1 cellular context compared by ENCODE assay signal in the genomic region with DNA sequence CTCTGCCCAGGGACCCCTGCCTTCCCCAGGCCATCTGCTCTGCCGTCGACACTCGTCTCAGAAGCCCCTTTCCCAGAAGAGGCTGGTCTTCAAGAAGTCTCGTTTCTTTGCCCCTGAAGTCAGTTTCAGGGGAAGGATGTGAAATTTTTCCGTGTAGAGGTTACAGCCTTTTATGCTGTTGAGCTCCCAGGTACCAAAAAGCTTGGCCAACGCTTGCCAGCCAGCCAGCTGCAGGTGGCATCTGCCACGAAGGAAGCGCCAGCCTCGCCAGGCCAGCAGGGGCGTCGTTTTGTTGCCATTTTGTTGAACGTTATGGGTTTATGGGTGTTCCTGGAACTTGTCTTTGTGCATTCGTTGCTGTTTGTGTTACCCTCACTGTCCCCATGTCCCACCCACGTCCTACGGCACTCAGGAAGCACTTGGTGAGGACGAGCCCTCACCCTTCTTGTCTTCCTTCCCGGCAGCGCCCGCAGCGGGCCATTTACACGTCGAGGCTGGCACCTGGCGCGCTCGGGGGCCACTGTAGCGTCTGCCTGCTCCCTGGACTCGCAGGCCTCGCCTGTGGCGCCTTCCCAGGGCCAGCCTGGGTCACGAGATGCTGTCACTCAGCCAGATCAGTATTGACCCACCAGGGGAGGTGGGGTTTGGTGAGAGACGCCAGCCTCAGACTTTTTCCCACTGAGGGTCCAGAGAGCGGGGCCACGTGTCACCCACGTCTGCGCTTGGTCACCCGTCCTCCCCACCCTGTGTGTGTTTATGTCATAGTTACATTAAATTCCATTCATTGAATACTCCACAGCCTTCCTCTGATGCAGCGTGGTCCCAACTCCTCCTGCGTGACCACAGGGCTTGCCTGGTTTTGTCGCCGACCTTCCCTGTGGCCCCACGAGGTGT.
TF ChIP-seq lines count a peak whose summit lies in the region.

No MANE protein-coding gene starts in this region.

TF ChIP-seq in K562, 482 proteins besides CTCF, POLR2A, EP300 and RAD21:
- TF ChIP-seq GATA2 (CRISPR knock-in tag; IDR thresholded peaks at IDR 0.05): no peak
- no peak for TF ChIP-seq ZNF384 (IDR thresholded peaks at IDR 0.05; ENCODE audit: low read depth, low read length)
- no peak for TF ChIP-seq TCF7L2 (IDR thresholded peaks at IDR 0.05; ENCODE audit: low read depth, low read length)
- TF ChIP-seq, protein P1, sequence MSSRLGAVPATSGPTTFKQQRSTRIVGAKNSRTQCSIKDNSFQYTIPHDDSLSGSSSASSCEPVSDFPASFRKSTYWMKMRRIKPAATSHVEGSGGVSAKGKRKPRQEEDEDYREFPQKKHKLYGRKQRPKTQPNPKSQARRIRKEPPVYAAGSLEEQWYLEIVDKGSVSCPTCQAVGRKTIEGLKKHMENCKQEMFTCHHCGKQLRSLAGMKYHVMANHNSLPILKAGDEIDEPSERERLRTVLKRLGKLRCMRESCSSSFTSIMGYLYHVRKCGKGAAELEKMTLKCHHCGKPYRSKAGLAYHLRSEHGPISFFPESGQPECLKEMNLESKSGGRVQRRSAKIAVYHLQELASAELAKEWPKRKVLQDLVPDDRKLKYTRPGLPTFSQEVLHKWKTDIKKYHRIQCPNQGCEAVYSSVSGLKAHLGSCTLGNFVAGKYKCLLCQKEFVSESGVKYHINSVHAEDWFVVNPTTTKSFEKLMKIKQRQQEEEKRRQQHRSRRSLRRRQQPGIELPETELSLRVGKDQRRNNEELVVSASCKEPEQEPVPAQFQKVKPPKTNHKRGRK (tag; IDR thresholded peaks at IDR 0.05): no peak
- TF ChIP-seq TSC22D4 (tag; IDR thresholded peaks at IDR 0.05): no peak
- no peak for TF ChIP-seq SMARCA4 (IDR thresholded peaks at IDR 0.05)
- no peak for TF ChIP-seq TBP (optimal IDR thresholded peaks at IDR 0.05; ENCODE audit: low read depth, low read length)
- TF ChIP-seq ZNF133 (CRISPR knock-in tag; IDR thresholded peaks at IDR 0.05): no peak
- no peak for TF ChIP-seq NR2C2 (CRISPR knock-in tag; IDR thresholded peaks at IDR 0.05)
- TF ChIP-seq NR2C2 (tag; IDR thresholded peaks at IDR 0.05): no peak
- no peak for TF ChIP-seq ZFP30 (CRISPR knock-in tag; IDR thresholded peaks at IDR 0.05; ENCODE audit: borderline replicate concordance)
- TF ChIP-seq ZNF23 (CRISPR knock-in tag; IDR thresholded peaks at IDR 0.05): no peak
- TF ChIP-seq ZC3H8 (IDR thresholded peaks at IDR 0.05): no peak
- no peak for TF ChIP-seq TFAP4 (CRISPR knock-in tag; IDR thresholded peaks at IDR 0.05; ENCODE audit: borderline replicate concordance)
- no peak for TF ChIP-seq ZC3H11A (IDR thresholded peaks at IDR 0.05; ENCODE audit: low read depth, low read length)
- TF ChIP-seq, protein P2, sequence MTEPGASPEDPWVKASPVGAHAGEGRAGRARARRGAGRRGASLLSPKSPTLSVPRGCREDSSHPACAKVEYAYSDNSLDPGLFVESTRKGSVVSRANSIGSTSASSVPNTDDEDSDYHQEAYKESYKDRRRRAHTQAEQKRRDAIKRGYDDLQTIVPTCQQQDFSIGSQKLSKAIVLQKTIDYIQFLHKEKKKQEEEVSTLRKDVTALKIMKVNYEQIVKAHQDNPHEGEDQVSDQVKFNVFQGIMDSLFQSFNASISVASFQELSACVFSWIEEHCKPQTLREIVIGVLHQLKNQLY (CRISPR knock-in tag; conservative IDR thresholded peaks at IDR 0.05): no peak
- no peak for TF ChIP-seq CEBPB (tag; IDR thresholded peaks at IDR 0.05)
